8 cellular contexts compared by ENCODE assay signal in genomic region chr11:76629133-76629852, GRCh38. TPM values are rescaled to one million over a fixed set of nuclear protein-coding genes. Genes with fewer than 3 reads are reported as not detected.
A peak's percentile ranks its signal among the peaks of the same experiment; 100 is the strongest.
DNase-seq lines count a peak whose midpoint lies in the region; ATAC-seq and TF ChIP-seq lines count a peak whose summit lies in the region.

No MANE protein-coding gene starts in this region.

- peak overlapping the region; percentile 83 to 93 for H3K4me3 Mint-ChIP-seq in stimulated activated naive CD8-positive, alpha-beta T cell treated with anti-CD3 and anti-CD28 coated beads, Interleukin-15, amount 100 ng/mL, for 72 hours
- H3K4me3 Mint-ChIP-seq in Calu3 (ENCODE audit: low read depth, unreplicated experiment): no peak overlapping the region

- ATAC-seq in left colon (peak; percentile 10), GM18520 (IDR thresholded peaks at IDR 0.05; ENCODE audit: unreplicated experiment) (no peak), HG02885 (IDR thresholded peaks at IDR 0.05; ENCODE audit: poor library complexity, unreplicated experiment) (no peak)
- ATAC-seq in stimulated activated naive CD8-positive, alpha-beta T cell treated with anti-CD3 and anti-CD28 coated beads, Interleukin-15, amount 100 ng/mL, for 72 hours: peak; percentile 67

- intact Hi-C loops in left colon (cut with DNase I, micrococcal nuclease): no loop called here
- intact Hi-C loops in Calu3 (cut with micrococcal nuclease; ENCODE audit: unreplicated experiment): no loop called here

- H3K27ac Mint-ChIP-seq in stimulated activated naive CD8-positive, alpha-beta T cell treated with anti-CD3 and anti-CD28 coated beads, Interleukin-15, amount 100 ng/mL, for 72 hours: peak overlapping the region; percentile 98 to 99
- no peak overlapping the region for H3K27ac Mint-ChIP-seq in Calu3 (ENCODE audit: unreplicated experiment)

- TF ChIP-seq POLR2A in erythroblast (IDR thresholded peaks at IDR 0.05; ENCODE audit: low read length): no peak

- no TSS peak for BruUV-seq in Calu3 (replicated peaks; lab: Mats Ljungman, UMichigan)

- DNase-seq in NOMO-1 treated with DMSO at 0.1 percent for 48 hours (lab: John Stamatoyannopoulos, UW; ENCODE audit: unreplicated experiment): peak; percentile 86
- peak; percentile 87 for DNase-seq in amniotic epithelial cell (ENCODE audit: low read depth)
- no peak for DNase-seq in left colon
- DNase-seq in stimulated activated naive CD8-positive, alpha-beta T cell treated with anti-CD3 and anti-CD28 coated beads, Interleukin-15, amount 100 ng/mL, for 72 hours: peak; percentile 63 to 82
- DNase-seq in Calu3: no peak
- DNase-seq in erythroblast (lab: John Stamatoyannopoulos, UW): no peak

- H3K36me3 Mint-ChIP-seq in Calu3 (ENCODE audit: insufficient read depth, unreplicated experiment): no peaks in the 10 kb centered on the region

- H3K9me3 Mint-ChIP-seq in stimulated activated naive CD8-positive, alpha-beta T cell treated with anti-CD3 and anti-CD28 coated beads, Interleukin-15, amount 100 ng/mL, for 72 hours: peaks cover 15 to 27% of the 10 kb centered on the region in 2 donors
- no peaks in the 10 kb centered on the region for H3K9me3 Mint-ChIP-seq in Calu3 (ENCODE audit: low read depth, unreplicated experiment)

- CTCF ChIA-PET in Calu3 (lab: Charles Lee): no interaction called here

- H3K4me1 Mint-ChIP-seq in stimulated activated naive CD8-positive, alpha-beta T cell treated with anti-CD3 and anti-CD28 coated beads, Interleukin-15, amount 100 ng/mL, for 72 hours: peaks cover 79% of the 10 kb centered on the region
- no peaks in the 10 kb centered on the region for H3K4me1 Mint-ChIP-seq in Calu3 (ENCODE audit: low read depth, unreplicated experiment)

- H3K27me3 Mint-ChIP-seq in stimulated activated naive CD8-positive, alpha-beta T cell treated with anti-CD3 and anti-CD28 coated beads, Interleukin-15, amount 100 ng/mL, for 72 hours: no peaks in the 10 kb centered on the region
- H3K27me3 Mint-ChIP-seq in Calu3 (ENCODE audit: unreplicated experiment): peaks cover 34% of the 10 kb centered on the region

- no peak for TF ChIP-seq CTCF in Calu3 (IDR thresholded peaks at IDR 0.05; ENCODE audit: unreplicated experiment)

RNA-seq across cellular contexts. Expression of gene LRRC32, which starts 41.3 kb away (rescaled TPM):
- total RNA-seq in left colon (10 to 100 TPM; 12.5 to 15.6 TPM), Calu3 (2022) (0.17 TPM in 1 of 2 replicates, not detected in the other)

Comparison
In these comparisons a context has a peak if more than half of its experiments do, and no peak if none do; other contexts are left out.
1. DNase-seq: peak in NOMO-1 treated with DMSO at 0.1 percent for 48 hours (single experiment), amniotic epithelial cell (single experiment) and stimulated activated naive CD8-positive, alpha-beta T cell treated with anti-CD3 and anti-CD28 coated beads, Interleukin-15, amount 100 ng/mL, for 72 hours (2 of 2); none in left colon (0 of 2), Calu3 (single experiment) and erythroblast (0 of 2).
2. ATAC-seq: peak in left colon (single experiment) and stimulated activated naive CD8-positive, alpha-beta T cell treated with anti-CD3 and anti-CD28 coated beads, Interleukin-15, amount 100 ng/mL, for 72 hours (single experiment); none in GM18520 (single experiment) and HG02885 (single experiment).
3. RNA of gene LRRC32, which starts 41.3 kb away (total RNA-seq): 12.5 to 15.6 TPM in left colon; 0.17 TPM in Calu3; every median in the first group is over 10 times any median in the second.